ENCODE assay signal across 1 cellular context in genomic region chr18:77366725-77367641, GRCh38.
TF ChIP-seq lines count a peak whose summit lies in the region.

No MANE protein-coding gene starts in this region.

TF ChIP-seq in HepG2, 621 proteins besides CTCF, POLR2A, EP300 and RAD21 (continued from another document and continues in another):
- TF ChIP-seq ZNF784 (CRISPR knock-in tag; IDR thresholded peaks at IDR 0.05; ENCODE audit: borderline replicate concordance) (no peak), GATAD2A (CRISPR knock-in tag; IDR thresholded peaks at IDR 0.05) (peak; percentile 78), SAFB2 (CRISPR knock-in tag; IDR thresholded peaks at IDR 0.05; ENCODE audit: borderline replicate concordance, low read depth) (no peak), XRCC5 (optimal IDR thresholded peaks at IDR 0.05; ENCODE audit: low read length) (peak; percentile 28), SMYD3 (CRISPR knock-in tag; IDR thresholded peaks at IDR 0.05) (0 out of 2 replicates have a peak, but pooled peaks have one; percentile 26), ZNF775 (CRISPR knock-in tag; IDR thresholded peaks at IDR 0.05; ENCODE audit: borderline replicate concordance) (no peak), KLF6 (CRISPR knock-in tag; IDR thresholded peaks at IDR 0.05) (0 out of 2 replicates have a peak, but pooled peaks have one; percentile 60), RBAK (CRISPR knock-in tag; IDR thresholded peaks at IDR 0.05) (no peak), ISX (CRISPR knock-in tag; conservative IDR thresholded peaks at IDR 0.05) (no peak), TAF1 (CRISPR knock-in tag; IDR thresholded peaks at IDR 0.05) (no peak), GABPA (IDR thresholded peaks at IDR 0.05; ENCODE audit: low read depth, low read length) (no peak), GABPA (CRISPR knock-in tag; IDR thresholded peaks at IDR 0.05; ENCODE audit: low read depth) (no peak), ZNF230 (CRISPR knock-in tag; IDR thresholded peaks at IDR 0.05) (no peak), SOX5 (CRISPR knock-in tag; IDR thresholded peaks at IDR 0.05; ENCODE audit: borderline replicate concordance) (peak; percentile 85; the same call in 1 of the 2 replicates), ZFP62 (CRISPR knock-in tag; IDR thresholded peaks at IDR 0.05) (no peak), ZNF20 (CRISPR knock-in tag; IDR thresholded peaks at IDR 0.05) (no peak), ZNF30 (CRISPR knock-in tag; IDR thresholded peaks at IDR 0.05) (no peak), ZNF138 (CRISPR knock-in tag; IDR thresholded peaks at IDR 0.05; ENCODE audit: low read depth) (no peak), PTBP1 (IDR thresholded peaks at IDR 0.05; ENCODE audit: low read depth, low read length, poor library complexity, severe bottlenecking) (no peak), E2F1 (CRISPR knock-in tag; IDR thresholded peaks at IDR 0.05) (no peak), ZNF317 (CRISPR knock-in tag; IDR thresholded peaks at IDR 0.05) (no peak), GPN1 (CRISPR knock-in tag; IDR thresholded peaks at IDR 0.05; ENCODE audit: borderline replicate concordance) (no peak), HOXA3 (CRISPR knock-in tag; IDR thresholded peaks at IDR 0.05) (peak; percentile 83), RFX1 (IDR thresholded peaks at IDR 0.05) (no peak), ZNF430 (CRISPR knock-in tag; IDR thresholded peaks at IDR 0.05) (peak; percentile 48; the same call in 1 of the 2 replicates), ZNF335 (CRISPR knock-in tag; IDR thresholded peaks at IDR 0.05) (no peak), PLRG1 (conservative IDR thresholded peaks at IDR 0.05) (no peak), EHMT2 (IDR thresholded peaks at IDR 0.05; ENCODE audit: borderline replicate concordance, low read depth, low read length) (peak; percentile 26; the same call in 1 of the 2 replicates), ZNF788 (CRISPR knock-in tag; IDR thresholded peaks at IDR 0.05; ENCODE audit: borderline replicate concordance) (peak; percentile 68; the same call in 1 of the 2 replicates), ZNF12 (CRISPR knock-in tag; IDR thresholded peaks at IDR 0.05) (no peak), ZNF746 (CRISPR knock-in tag; IDR thresholded peaks at IDR 0.05) (no peak), KLF16 (CRISPR knock-in tag; IDR thresholded peaks at IDR 0.05) (0 out of 4 replicates have a peak, but pooled peaks of 1 of the 2 experiments have one; percentile 57), ZNF530 (CRISPR knock-in tag; IDR thresholded peaks at IDR 0.05; ENCODE audit: low read depth) (no peak), BRD4 (CRISPR knock-in tag; IDR thresholded peaks at IDR 0.05) (no peak), NFIB (CRISPR knock-in tag; IDR thresholded peaks at IDR 0.05; ENCODE audit: borderline replicate concordance) (no peak), ZNF816 (CRISPR knock-in tag; IDR thresholded peaks at IDR 0.05; ENCODE audit: borderline replicate concordance) (no peak; the same call in 1 of the 2 replicates), ZNF337 (CRISPR knock-in tag; IDR thresholded peaks at IDR 0.05; ENCODE audit: borderline replicate concordance, low read depth) (no peak), ZNF333 (CRISPR knock-in tag; IDR thresholded peaks at IDR 0.05; ENCODE audit: borderline replicate concordance) (no peak), ZNF296 (CRISPR knock-in tag; conservative IDR thresholded peaks at IDR 0.05) (no peak), EZH2 (conservative IDR thresholded peaks at IDR 0.05; ENCODE audit: low read depth, low read length) (no peak)
- TF ChIP-seq, protein P1, sequence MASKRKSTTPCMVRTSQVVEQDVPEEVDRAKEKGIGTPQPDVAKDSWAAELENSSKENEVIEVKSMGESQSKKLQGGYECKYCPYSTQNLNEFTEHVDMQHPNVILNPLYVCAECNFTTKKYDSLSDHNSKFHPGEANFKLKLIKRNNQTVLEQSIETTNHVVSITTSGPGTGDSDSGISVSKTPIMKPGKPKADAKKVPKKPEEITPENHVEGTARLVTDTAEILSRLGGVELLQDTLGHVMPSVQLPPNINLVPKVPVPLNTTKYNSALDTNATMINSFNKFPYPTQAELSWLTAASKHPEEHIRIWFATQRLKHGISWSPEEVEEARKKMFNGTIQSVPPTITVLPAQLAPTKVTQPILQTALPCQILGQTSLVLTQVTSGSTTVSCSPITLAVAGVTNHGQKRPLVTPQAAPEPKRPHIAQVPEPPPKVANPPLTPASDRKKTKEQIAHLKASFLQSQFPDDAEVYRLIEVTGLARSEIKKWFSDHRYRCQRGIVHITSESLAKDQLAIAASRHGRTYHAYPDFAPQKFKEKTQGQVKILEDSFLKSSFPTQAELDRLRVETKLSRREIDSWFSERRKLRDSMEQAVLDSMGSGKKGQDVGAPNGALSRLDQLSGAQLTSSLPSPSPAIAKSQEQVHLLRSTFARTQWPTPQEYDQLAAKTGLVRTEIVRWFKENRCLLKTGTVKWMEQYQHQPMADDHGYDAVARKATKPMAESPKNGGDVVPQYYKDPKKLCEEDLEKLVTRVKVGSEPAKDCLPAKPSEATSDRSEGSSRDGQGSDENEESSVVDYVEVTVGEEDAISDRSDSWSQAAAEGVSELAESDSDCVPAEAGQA (IDR thresholded peaks at IDR 0.05; ENCODE audit: low read depth), result no peak
- TF ChIP-seq, protein P1 (CRISPR knock-in tag; IDR thresholded peaks at IDR 0.05; ENCODE audit: borderline replicate concordance), result no peak
- TF ChIP-seq, protein P2, sequence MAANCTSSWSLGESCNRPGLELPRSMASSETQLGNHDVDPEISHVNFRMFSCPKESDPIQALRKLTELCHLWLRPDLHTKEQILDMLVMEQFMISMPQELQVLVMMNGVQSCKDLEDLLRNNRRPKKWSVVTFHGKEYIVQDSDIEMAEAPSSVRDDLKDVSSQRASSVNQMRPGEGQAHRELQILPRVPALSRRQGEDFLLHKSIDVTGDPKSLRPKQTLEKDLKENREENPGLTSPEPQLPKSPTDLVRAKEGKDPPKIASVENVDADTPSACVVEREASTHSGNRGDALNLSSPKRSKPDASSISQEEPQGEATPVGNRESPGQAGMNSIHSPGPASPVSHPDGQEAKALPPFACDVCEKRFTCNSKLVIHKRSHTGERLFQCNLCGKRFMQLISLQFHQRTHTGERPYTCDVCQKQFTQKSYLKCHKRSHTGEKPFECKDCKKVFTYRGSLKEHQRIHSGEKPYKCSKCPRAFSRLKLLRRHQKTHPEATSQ (CRISPR knock-in tag; IDR thresholded peaks at IDR 0.05; ENCODE audit: borderline replicate concordance), result peak; percentile 54; the same call in 1 of the 2 replicates
- TF ChIP-seq, protein P3, sequence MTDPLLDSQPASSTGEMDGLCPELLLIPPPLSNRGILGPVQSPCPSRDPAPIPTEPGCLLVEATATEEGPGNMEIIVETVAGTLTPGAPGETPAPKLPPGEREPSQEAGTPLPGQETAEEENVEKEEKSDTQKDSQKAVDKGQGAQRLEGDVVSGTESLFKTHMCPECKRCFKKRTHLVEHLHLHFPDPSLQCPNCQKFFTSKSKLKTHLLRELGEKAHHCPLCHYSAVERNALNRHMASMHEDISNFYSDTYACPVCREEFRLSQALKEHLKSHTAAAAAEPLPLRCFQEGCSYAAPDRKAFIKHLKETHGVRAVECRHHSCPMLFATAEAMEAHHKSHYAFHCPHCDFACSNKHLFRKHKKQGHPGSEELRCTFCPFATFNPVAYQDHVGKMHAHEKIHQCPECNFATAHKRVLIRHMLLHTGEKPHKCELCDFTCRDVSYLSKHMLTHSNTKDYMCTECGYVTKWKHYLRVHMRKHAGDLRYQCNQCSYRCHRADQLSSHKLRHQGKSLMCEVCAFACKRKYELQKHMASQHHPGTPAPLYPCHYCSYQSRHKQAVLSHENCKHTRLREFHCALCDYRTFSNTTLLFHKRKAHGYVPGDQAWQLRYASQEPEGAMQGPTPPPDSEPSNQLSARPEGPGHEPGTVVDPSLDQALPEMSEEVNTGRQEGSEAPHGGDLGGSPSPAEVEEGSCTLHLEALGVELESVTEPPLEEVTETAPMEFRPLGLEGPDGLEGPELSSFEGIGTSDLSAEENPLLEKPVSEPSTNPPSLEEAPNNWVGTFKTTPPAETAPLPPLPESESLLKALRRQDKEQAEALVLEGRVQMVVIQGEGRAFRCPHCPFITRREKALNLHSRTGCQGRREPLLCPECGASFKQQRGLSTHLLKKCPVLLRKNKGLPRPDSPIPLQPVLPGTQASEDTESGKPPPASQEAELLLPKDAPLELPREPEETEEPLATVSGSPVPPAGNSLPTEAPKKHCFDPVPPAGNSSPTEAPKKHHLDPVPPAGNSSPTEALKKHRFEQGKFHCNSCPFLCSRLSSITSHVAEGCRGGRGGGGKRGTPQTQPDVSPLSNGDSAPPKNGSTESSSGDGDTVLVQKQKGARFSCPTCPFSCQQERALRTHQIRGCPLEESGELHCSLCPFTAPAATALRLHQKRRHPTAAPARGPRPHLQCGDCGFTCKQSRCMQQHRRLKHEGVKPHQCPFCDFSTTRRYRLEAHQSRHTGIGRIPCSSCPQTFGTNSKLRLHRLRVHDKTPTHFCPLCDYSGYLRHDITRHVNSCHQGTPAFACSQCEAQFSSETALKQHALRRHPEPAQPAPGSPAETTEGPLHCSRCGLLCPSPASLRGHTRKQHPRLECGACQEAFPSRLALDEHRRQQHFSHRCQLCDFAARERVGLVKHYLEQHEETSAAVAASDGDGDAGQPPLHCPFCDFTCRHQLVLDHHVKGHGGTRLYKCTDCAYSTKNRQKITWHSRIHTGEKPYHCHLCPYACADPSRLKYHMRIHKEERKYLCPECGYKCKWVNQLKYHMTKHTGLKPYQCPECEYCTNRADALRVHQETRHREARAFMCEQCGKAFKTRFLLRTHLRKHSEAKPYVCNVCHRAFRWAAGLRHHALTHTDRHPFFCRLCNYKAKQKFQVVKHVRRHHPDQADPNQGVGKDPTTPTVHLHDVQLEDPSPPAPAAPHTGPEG (CRISPR knock-in tag; IDR thresholded peaks at IDR 0.05), result no peak
- TF ChIP-seq, protein P4, sequence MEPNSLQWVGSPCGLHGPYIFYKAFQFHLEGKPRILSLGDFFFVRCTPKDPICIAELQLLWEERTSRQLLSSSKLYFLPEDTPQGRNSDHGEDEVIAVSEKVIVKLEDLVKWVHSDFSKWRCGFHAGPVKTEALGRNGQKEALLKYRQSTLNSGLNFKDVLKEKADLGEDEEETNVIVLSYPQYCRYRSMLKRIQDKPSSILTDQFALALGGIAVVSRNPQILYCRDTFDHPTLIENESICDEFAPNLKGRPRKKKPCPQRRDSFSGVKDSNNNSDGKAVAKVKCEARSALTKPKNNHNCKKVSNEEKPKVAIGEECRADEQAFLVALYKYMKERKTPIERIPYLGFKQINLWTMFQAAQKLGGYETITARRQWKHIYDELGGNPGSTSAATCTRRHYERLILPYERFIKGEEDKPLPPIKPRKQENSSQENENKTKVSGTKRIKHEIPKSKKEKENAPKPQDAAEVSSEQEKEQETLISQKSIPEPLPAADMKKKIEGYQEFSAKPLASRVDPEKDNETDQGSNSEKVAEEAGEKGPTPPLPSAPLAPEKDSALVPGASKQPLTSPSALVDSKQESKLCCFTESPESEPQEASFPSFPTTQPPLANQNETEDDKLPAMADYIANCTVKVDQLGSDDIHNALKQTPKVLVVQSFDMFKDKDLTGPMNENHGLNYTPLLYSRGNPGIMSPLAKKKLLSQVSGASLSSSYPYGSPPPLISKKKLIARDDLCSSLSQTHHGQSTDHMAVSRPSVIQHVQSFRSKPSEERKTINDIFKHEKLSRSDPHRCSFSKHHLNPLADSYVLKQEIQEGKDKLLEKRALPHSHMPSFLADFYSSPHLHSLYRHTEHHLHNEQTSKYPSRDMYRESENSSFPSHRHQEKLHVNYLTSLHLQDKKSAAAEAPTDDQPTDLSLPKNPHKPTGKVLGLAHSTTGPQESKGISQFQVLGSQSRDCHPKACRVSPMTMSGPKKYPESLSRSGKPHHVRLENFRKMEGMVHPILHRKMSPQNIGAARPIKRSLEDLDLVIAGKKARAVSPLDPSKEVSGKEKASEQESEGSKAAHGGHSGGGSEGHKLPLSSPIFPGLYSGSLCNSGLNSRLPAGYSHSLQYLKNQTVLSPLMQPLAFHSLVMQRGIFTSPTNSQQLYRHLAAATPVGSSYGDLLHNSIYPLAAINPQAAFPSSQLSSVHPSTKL (CRISPR knock-in tag; IDR thresholded peaks at IDR 0.05), result peak; percentile 84
